ENCODE assay signal across 16 cellular contexts in genomic region chr5:37841223-37841622, GRCh38. TPM values are rescaled to one million over a fixed set of nuclear protein-coding genes. Genes with fewer than 3 reads are reported as not detected.
DNase-seq lines count a peak whose midpoint lies in the region; TF ChIP-seq lines count a peak whose summit lies in the region.
"Had no signal": no experiment of that assay in that cellular context is flagged by ENCODE, and none has a peak within 500 bp of the region (broad histone marks: within the 10 kb centered on the region; RNA-seq: fewer than 3 reads in every experiment).

No MANE protein-coding gene starts in this region.

- no peak for TF ChIP-seq CTCF in fibroblast of villous mesenchyme (IDR thresholded peaks at IDR 0.05; ENCODE audit: insufficient read depth, low read depth, low read length)
- no peak for TF ChIP-seq CTCF in ovary (IDR thresholded peaks at IDR 0.05)

- WGBS in ovary, 3 donors = 54 to 58% (median 57%) methylated on average over 7 of the region's 7 CpGs

- H3K27me3 ChIP-seq in rectal smooth muscle tissue (ENCODE audit: control insufficient read depth, insufficient read depth, low read length) (peaks cover 10% of the 10 kb centered on the region), ovary (no peaks in the 10 kb centered on the region)

- intact Hi-C loops in ovary (cut with DNase I) = no loop called here

- TF ChIP-seq POLR2A in ovary (IDR thresholded peaks at IDR 0.05) = no peak

- TF ChIP-seq EP300 in ovary (IDR thresholded peaks at IDR 0.05) = no peak

- H3K4me3 ChIP-seq in fibroblast of villous mesenchyme (ENCODE audit: low read depth, low read length) (no peak overlapping the region), rectal smooth muscle tissue (ENCODE audit: low read length) (no peak overlapping the region), ovary (no peak overlapping the region)
- H3K4me3 ChIP-seq: GM12878 had no signal

- peak overlapping the region; percentile 93 for H3K27ac ChIP-seq in rectal smooth muscle tissue (ENCODE audit: low read depth, low read length)
- no peak overlapping the region for H3K27ac ChIP-seq in ovary

- no peaks in the 10 kb centered on the region for H3K36me3 ChIP-seq in rectal smooth muscle tissue (ENCODE audit: control insufficient read depth, insufficient read depth, low read length)
- no peaks in the 10 kb centered on the region for H3K36me3 ChIP-seq in ovary

- H3K9me3 ChIP-seq in ovary = no peaks in the 10 kb centered on the region

- H3K9ac ChIP-seq in rectal smooth muscle tissue (ENCODE audit: low read length) = no peak overlapping the region

- DNase-seq in DMS153 treated with DMSO at 0.1 percent for 48 hours (lab: John Stamatoyannopoulos, UW; ENCODE audit: unreplicated experiment) (peak; percentile 37), NCI-H69 (lab: John Stamatoyannopoulos, UW) (peak; percentile 50), fibroblast of villous mesenchyme (ENCODE audit: low read depth) (peak; percentile 20), Kasumi-1 (lab: John Stamatoyannopoulos, UW) (no peak), NCI-H1417 (lab: John Stamatoyannopoulos, UW) (no peak), ovary (no peak), medulla oblongata (ENCODE audit: extremely low spot score) (no peak)
- DNase-seq: activated B cell treated with CpG ODN at 0.5 μM for 24 hours; Calu3; effector CD8-positive, alpha-beta T cell; GDM1; KBM-7 had no signal

- peaks cover 6% of the 10 kb centered on the region for H3K4me1 ChIP-seq in rectal smooth muscle tissue (ENCODE audit: control insufficient read depth, insufficient read depth, low read length)
- H3K4me1 ChIP-seq in ovary (ENCODE audit: insufficient read depth) = no peaks in the 10 kb centered on the region

RNA-seq across cellular contexts. Expression of gene GDNF, which starts 1.4 kb away (rescaled TPM):
- total RNA-seq in fibroblast of villous mesenchyme (0.43 and 1.6 TPM in 2 replicates), ovary (1 to 10 TPM in 5 of 7 donors, under 1 TPM in 2; 0.23 to 6.3 (median 2.7) TPM)
- 1 to 10 TPM; 3.6 to 3.7 TPM for polyA plus RNA-seq in ovary
- total RNA-seq: activated B cell treated with CpG ODN at 0.5 μM for 24 hours; activated T-helper 17 cell treated with anti-CD3 and anti-CD28 coated beads, Interleukin-2, amount 50 U/mL, for 72 hours; Calu3; GM12878; T-helper 1 cell treated with Interleukin-12 subunit alpha and Interleukin-12 subunit beta and Interleukin-4 antibody, amounts not matched to agents 30 ng/mL and 1 ng/mL, for 36 hours had no signal
- polyA plus RNA-seq: GM12878 had no signal

Comparison
In these comparisons a context has a peak if more than half of its experiments do, and no peak if none do; other contexts are left out.
1. DNase-seq: peak in DMS153 treated with DMSO at 0.1 percent for 48 hours (single experiment), NCI-H69 (single experiment) and fibroblast of villous mesenchyme (single experiment); none in Kasumi-1 (0 of 2), NCI-H1417 (0 of 3), ovary (0 of 5) and medulla oblongata (single experiment).